23 cellular contexts compared by ENCODE assay signal in the genomic region with DNA sequence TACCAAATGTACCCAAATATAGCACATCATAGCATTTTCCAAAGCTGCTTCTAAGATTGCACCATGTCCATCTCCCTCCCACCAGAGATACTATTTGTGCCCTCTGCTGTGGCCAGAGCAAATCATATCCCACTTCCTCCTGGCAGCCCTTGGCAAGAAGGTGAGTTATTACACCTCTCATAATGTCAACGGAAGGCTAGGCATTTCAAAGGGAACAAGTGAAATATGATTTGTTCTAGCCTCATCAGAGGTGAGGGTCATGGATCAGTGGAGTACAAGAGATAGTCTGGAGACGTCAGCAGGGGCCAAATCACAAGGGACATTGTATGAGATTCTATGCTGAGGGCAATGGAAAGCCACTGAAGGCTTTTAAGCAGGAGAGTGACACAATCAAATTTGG.
"Had no signal": no experiment of that assay in that cellular context is flagged by ENCODE, and none has a peak within 500 bp of the region (broad histone marks: within the 10 kb centered on the region; RNA-seq: fewer than 3 reads in every experiment).

No MANE protein-coding gene starts in this region.

- ATAC-seq: body of pancreas, left colon, lower lobe of right lung had no signal

- H3K27ac Mint-ChIP-seq: activated naive CD4-positive, alpha-beta T cell treated with anti-CD3 and anti-CD28 coated beads, Interleukin-2, amount 50 U/mL, for 24 hours; dendritic cell treated with granulocyte-macrophage colony-stimulating factor and Interleukin-4, amounts not matched to agents 40 ng/mL and 50 ng/mL, for 4 days; naive B cell had no signal

- H3K27me3 ChIP-seq: body of pancreas, sigmoid colon, upper lobe of left lung had no signal

- H3K36me3 ChIP-seq: lower lobe of right lung, sigmoid colon, thoracic aorta, upper lobe of left lung had no signal

- H3K4me2 ChIP-seq: smooth muscle cell had no signal

- H3K27me3 Mint-ChIP-seq: activated naive CD4-positive, alpha-beta T cell treated with anti-CD3 and anti-CD28 coated beads, Interleukin-2, amount 50 U/mL, for 24 hours had no signal

- DNase-seq: activated CD4-positive, alpha-beta T cell treated with anti-CD3 and anti-CD28 coated beads for 1 hour; activated gamma-delta T cell treated with Interleukin-2 at 50 U/mL for 16 hours; activated T-cell treated with anti-CD3 and anti-CD28 coated beads, Interleukin-2, amount 50 U/mL, for 1 hour; anterior cingulate cortex; body of pancreas; caudate nucleus; effector CD4-positive, alpha-beta T cell; foreskin melanocyte; hypothalamus; left colon; lower lobe of right lung; naive B cell; posterior cingulate gyrus; sigmoid colon; stimulated activated CD4-positive, alpha-beta T cell treated with anti-CD3 and anti-CD28 coated beads, Interleukin-15, amount 100 ng/mL, for 24 hours; stimulated activated naive CD4-positive, alpha-beta T cell; T-helper 1 cell; upper lobe of left lung had no signal

- H3K4me3 ChIP-seq: body of pancreas, lower lobe of right lung, sigmoid colon, smooth muscle cell, thoracic aorta, upper lobe of left lung had no signal

- H3K36me3 Mint-ChIP-seq: activated naive CD4-positive, alpha-beta T cell treated with anti-CD3 and anti-CD28 coated beads, Interleukin-2, amount 50 U/mL, for 24 hours; naive B cell had no signal

- H3K9me3 Mint-ChIP-seq: activated naive CD4-positive, alpha-beta T cell treated with anti-CD3 and anti-CD28 coated beads, Interleukin-2, amount 50 U/mL, for 24 hours; dendritic cell treated with granulocyte-macrophage colony-stimulating factor and Interleukin-4, amounts not matched to agents 40 ng/mL and 50 ng/mL, for 4 days; naive B cell; neural crest cell had no signal

- H3K27ac ChIP-seq: body of pancreas, lower lobe of right lung, sigmoid colon, thoracic aorta, upper lobe of left lung had no signal

- H3K9me3 ChIP-seq: body of pancreas, lower lobe of right lung, sigmoid colon, thoracic aorta, upper lobe of left lung had no signal

- H3K4me3 Mint-ChIP-seq: activated naive CD4-positive, alpha-beta T cell treated with anti-CD3 and anti-CD28 coated beads, Interleukin-2, amount 50 U/mL, for 24 hours; dendritic cell treated with granulocyte-macrophage colony-stimulating factor and Interleukin-4, amounts not matched to agents 40 ng/mL and 50 ng/mL, for 4 days; naive B cell; neural crest cell had no signal
